In the genomic region with DNA sequence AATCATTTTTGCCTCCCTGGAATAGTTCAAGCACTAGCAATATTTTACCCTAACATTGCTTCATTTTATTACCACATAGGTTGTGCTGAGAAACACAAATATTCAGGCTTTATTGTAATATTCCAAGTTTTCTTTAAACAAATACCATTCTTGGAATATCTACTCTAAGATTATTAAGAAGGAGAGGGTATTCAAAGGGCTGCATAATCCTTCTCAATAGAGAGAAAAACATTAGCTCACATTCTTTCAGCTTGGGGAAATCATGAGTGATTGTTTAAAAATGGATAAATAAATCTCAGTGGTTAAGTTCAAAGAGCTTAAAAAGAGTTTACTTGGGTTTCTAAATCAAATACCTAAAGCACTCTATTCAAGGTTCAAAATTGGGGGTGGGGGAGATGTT, we compare ENCODE assay signal across 21 cellular contexts.
DNase-seq lines count a peak whose midpoint lies in the region; ATAC-seq, FAIRE-seq and TF ChIP-seq lines count a peak whose summit lies in the region.
"Had no signal": no experiment of that assay in that cellular context is flagged by ENCODE, and none has a peak within 500 bp of the region (broad histone marks: within the 10 kb centered on the region; RNA-seq: fewer than 3 reads in every experiment).

No MANE protein-coding gene starts in this region.

- no peak for FAIRE-seq in keratinocyte (lab: Jason Lieb, UNC)
- FAIRE-seq: GM12891 had no signal

- H3K4me3 Mint-ChIP-seq in CD4-positive, alpha-beta memory T cell: no peak overlapping the region
- no peak overlapping the region for H3K4me3 Mint-ChIP-seq in T-cell
- H3K4me3 Mint-ChIP-seq: effector memory CD8-positive, alpha-beta T cell had no signal

- H3K27me3 Mint-ChIP-seq in CD4-positive, alpha-beta memory T cell: no peaks in the 10 kb centered on the region
- no peaks in the 10 kb centered on the region for H3K27me3 Mint-ChIP-seq in T-cell
- H3K27me3 Mint-ChIP-seq: effector memory CD8-positive, alpha-beta T cell had no signal

- H3K9me3 Mint-ChIP-seq in CD4-positive, alpha-beta memory T cell: no peaks in the 10 kb centered on the region
- H3K9me3 Mint-ChIP-seq in T-cell: no peaks in the 10 kb centered on the region
- H3K9me3 Mint-ChIP-seq: activated T-helper 2 cell treated with anti-CD3 and anti-CD28 coated beads, Interferon-gamma antibody, Interleukin-2, Interleukin-4, amounts not matched to agents 10 μg/mL and 5 μg/mL and 100 μg/mL, durations not matched to agents 14 hours and 24 hours and 36 hours; effector memory CD8-positive, alpha-beta T cell had no signal

- POLR2A ChIA-PET in CD4-positive, alpha-beta memory T cell (lab: Charles Lee; ENCODE audit: partially characterized antibody): interaction anchor here (1.4 to 1.5 kb wide), 2 partner anchors 12 to 26 kb away, joined by 5 to 6 read pairs; no protein-coding TSS in a partner anchor
- POLR2A ChIA-PET in T-cell (lab: Charles Lee): interaction anchor here (0.5 to 0.6 kb wide), 3 partner anchors 30 to 1514 kb away, joined by 3 read pairs; no protein-coding TSS in a partner anchor

- no peaks in the 10 kb centered on the region for H3K27me3 ChIP-seq in CD4-positive, alpha-beta memory T cell (ENCODE audit: insufficient read depth, low read length)
- H3K27me3 ChIP-seq in keratinocyte (ENCODE audit: control insufficient read depth, extremely low read depth, insufficient read depth, low read length) (no peaks in the 10 kb centered on the region), smooth muscle cell (ENCODE audit: low read depth) (no peaks in the 10 kb centered on the region)
- H3K27me3 ChIP-seq: BLaER1, tibial artery had no signal

- DNase-seq in CD4-positive, alpha-beta memory T cell: no peak
- DNase-seq in T-cell: no peak
- DNase-seq in keratinocyte (ENCODE audit: low read depth, low spot score): no peak
- no peak for DNase-seq in smooth muscle cell (lab: John Stamatoyannopoulos, UW; ENCODE audit: unreplicated experiment)
- DNase-seq in NCI-H524 (lab: John Stamatoyannopoulos, UW): no peak
- DNase-seq in SK-N-DZ (ENCODE audit: low spot score): no peak
- DNase-seq: amygdala; cerebellar nuclear complex; effector memory CD8-positive, alpha-beta T cell; GOT3; islet precursor cell; Kasumi-1; mammary epithelial cell; NCI-H1105; NCI-H510A; SW 1271; tibial artery had no signal

- H3K4me1 ChIP-seq in CD4-positive, alpha-beta memory T cell (ENCODE audit: insufficient read depth, low read length): peaks cover 21% of the 10 kb centered on the region
- H3K4me1 ChIP-seq in keratinocyte (ENCODE audit: control insufficient read depth, extremely low read depth, insufficient read depth, low read length) (peaks cover 24% of the 10 kb centered on the region), smooth muscle cell (ENCODE audit: low read depth) (peaks cover 11% of the 10 kb centered on the region)
- H3K4me1 ChIP-seq: tibial artery had no signal

- H3K36me3 Mint-ChIP-seq in CD4-positive, alpha-beta memory T cell: peaks cover 12 to 36% of the 10 kb centered on the region in 2 donors
- peaks cover 21% of the 10 kb centered on the region for H3K36me3 Mint-ChIP-seq in T-cell

- dilution Hi-C loops in keratinocyte (cut with MboI; ENCODE audit: extremely low pct_ligation_motif_present, low sequenced_read_pairs): no loop called here

- H3K27ac ChIP-seq in CD4-positive, alpha-beta memory T cell (ENCODE audit: low read depth, low read length): no peak overlapping the region
- H3K27ac ChIP-seq in keratinocyte (ENCODE audit: control insufficient read depth, insufficient read depth, low read length) (peak overlapping the region; percentile 98), smooth muscle cell (ENCODE audit: low read depth) (peak overlapping the region; percentile 42)
- H3K27ac ChIP-seq: BLaER1, tibial artery had no signal

- H4K20me1 ChIP-seq in keratinocyte (ENCODE audit: control insufficient read depth, extremely low read depth, insufficient read depth, low read length) (no peaks in the 10 kb centered on the region), smooth muscle cell (ENCODE audit: low read depth) (no peaks in the 10 kb centered on the region)
- H4K20me1 ChIP-seq: BLaER1 had no signal

- intact Hi-C loops in CD4-positive, alpha-beta memory T cell (cut with micrococcal nuclease): no loop called here

- H3K9ac ChIP-seq in keratinocyte (ENCODE audit: control insufficient read depth, extremely low read depth, insufficient read depth, low read length) (no peak overlapping the region), smooth muscle cell (ENCODE audit: low read depth) (no peak overlapping the region)
- H3K9ac ChIP-seq: BLaER1 had no signal

- H3K4me1 Mint-ChIP-seq in CD4-positive, alpha-beta memory T cell: peaks cover 19 to 39% (median 30%) of the 10 kb centered on the region in 4 donors
- peaks cover 38 to 57% (median 44%) of the 10 kb centered on the region in 3 donors for H3K4me1 Mint-ChIP-seq in T-cell

- H3K36me3 ChIP-seq in CD4-positive, alpha-beta memory T cell (ENCODE audit: insufficient read depth, low read length): peaks cover under 1% of the 10 kb centered on the region
- peaks cover 0 to 3% of the 10 kb centered on the region in 2 experiments for H3K36me3 ChIP-seq in keratinocyte (ENCODE audit: control insufficient read depth in 2 of 2, extremely low read depth in 1 of 2, insufficient read depth in 2 of 2, low read length in 2 of 2)
- no peaks in the 10 kb centered on the region for H3K36me3 ChIP-seq in smooth muscle cell (ENCODE audit: low read depth)
- H3K36me3 ChIP-seq: tibial artery had no signal

- H3K4me2 ChIP-seq in keratinocyte (ENCODE audit: control insufficient read depth, extremely low read depth, insufficient read depth, low read depth, low read length) (no peak overlapping the region), smooth muscle cell (no peak overlapping the region)
- H3K4me2 ChIP-seq: BLaER1 had no signal

- CTCF ChIA-PET in CD4-positive, alpha-beta memory T cell (lab: Charles Lee; ENCODE audit: partially characterized antibody): interaction anchor here (0.7 to 2.3 kb wide), 3 partner anchors 12 to 45 kb away, joined by 3 to 6 read pairs (median 4); no protein-coding TSS in a partner anchor
- CTCF ChIA-PET in T-cell (lab: Charles Lee): interaction anchor here (0.5 to 0.6 kb wide), 2 partner anchors 45 to 360 kb away, joined by 4 to 7 read pairs; no protein-coding TSS in a partner anchor

- no peak overlapping the region for H3K4me3 ChIP-seq in CD4-positive, alpha-beta memory T cell (ENCODE audit: low read length in 2 of 2)
- H3K4me3 ChIP-seq in keratinocyte (ENCODE audit: control insufficient read depth in 2 of 3, extremely low read depth in 1 of 3, insufficient read depth in 2 of 3, low read depth in 1 of 3, low read length in 3 of 3) (no peak overlapping the region), smooth muscle cell (no peak overlapping the region)
- H3K4me3 ChIP-seq: BLaER1, tibial artery had no signal

- H3K27ac Mint-ChIP-seq in CD4-positive, alpha-beta memory T cell: peak overlapping the region in 5 of 7 donors; percentile 7 to 54 (median 20)
- H3K27ac Mint-ChIP-seq in T-cell: peak overlapping the region; percentile 54 to 68
- H3K27ac Mint-ChIP-seq: activated T-helper 2 cell treated with anti-CD3 and anti-CD28 coated beads, Interferon-gamma antibody, Interleukin-2, Interleukin-4, amounts not matched to agents 10 μg/mL and 5 μg/mL and 100 μg/mL, durations not matched to agents 14 hours and 24 hours and 36 hours had no signal

- H3K9me1 ChIP-seq in keratinocyte (ENCODE audit: control insufficient read depth, extremely low read depth, insufficient read depth, low read length): no peaks in the 10 kb centered on the region

- H2AFZ ChIP-seq in keratinocyte (ENCODE audit: control insufficient read depth, low read length) (no peak overlapping the region), smooth muscle cell (ENCODE audit: low read depth) (no peak overlapping the region)

- no peaks in the 10 kb centered on the region for H3K9me3 ChIP-seq in CD4-positive, alpha-beta memory T cell (ENCODE audit: control insufficient read depth in 1 of 2, low read length in 2 of 2)
- no peaks in the 10 kb centered on the region for H3K9me3 ChIP-seq in keratinocyte (ENCODE audit: control insufficient read depth, low read depth, low read length)
- H3K9me3 ChIP-seq in smooth muscle cell (replicated peaks; ENCODE audit: low read depth): no peaks in the 10 kb centered on the region
- H3K9me3 ChIP-seq: tibial artery had no signal

- H3K79me2 ChIP-seq in keratinocyte (ENCODE audit: control insufficient read depth, insufficient read depth, low read length): no peaks in the 10 kb centered on the region
- no peaks in the 10 kb centered on the region for H3K79me2 ChIP-seq in smooth muscle cell (ENCODE audit: low read depth)

- ATAC-seq in T-cell (replicated peaks in 1 of 4) (no peak), HG02938 (IDR thresholded peaks at IDR 0.05; ENCODE audit: unreplicated experiment) (no peak)
- ATAC-seq: effector memory CD8-positive, alpha-beta T cell had no signal

- no peak for TF ChIP-seq CTCF in keratinocyte (optimal IDR thresholded peaks at IDR 0.05 in 1 of 3, IDR thresholded peaks at IDR 0.05 in 1 of 3, conservative IDR thresholded peaks at IDR 0.05 in 1 of 3; ENCODE audit: extremely low read depth in 1 of 3, insufficient read depth in 2 of 3, low read length in 3 of 3)
- no peak for TF ChIP-seq CTCF in smooth muscle cell (IDR thresholded peaks at IDR 0.05; ENCODE audit: borderline replicate concordance, insufficient read depth, poor library complexity, severe bottlenecking)

- no peaks in the 10 kb centered on the region for H3F3A ChIP-seq in smooth muscle cell (ENCODE audit: low read depth)
